29 cellular contexts compared by ENCODE assay signal in the genomic region with DNA sequence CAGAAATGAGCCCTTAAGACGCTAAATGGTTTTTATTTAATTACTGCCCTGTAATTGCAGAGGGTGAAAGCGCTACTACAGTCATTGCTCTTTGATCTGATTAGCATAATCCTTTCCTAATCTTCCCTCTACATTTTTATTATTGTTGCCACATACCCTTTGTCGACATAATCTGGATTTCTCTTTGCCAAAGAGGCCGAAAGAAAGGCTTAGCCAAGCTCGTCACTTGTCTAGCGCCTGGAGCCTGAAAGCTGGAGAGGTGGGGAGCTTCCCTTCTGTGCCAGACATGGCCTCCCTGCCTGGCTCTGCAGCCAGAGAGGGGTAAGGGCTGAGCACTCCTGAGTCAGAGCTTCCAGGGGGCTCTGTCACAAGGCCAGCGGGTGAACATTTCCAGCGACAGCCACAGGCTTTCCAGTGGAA.
DNase-seq lines count a peak whose midpoint lies in the region; ATAC-seq, FAIRE-seq and TF ChIP-seq lines count a peak whose summit lies in the region.
"Had no signal": no experiment of that assay in that cellular context is flagged by ENCODE, and none has a peak within 500 bp of the region (broad histone marks: within the 10 kb centered on the region; RNA-seq: fewer than 3 reads in every experiment).

No MANE protein-coding gene starts in this region.

- POLR2A ChIA-PET in Panc1 (lab: Charles Lee): interaction anchor here (0.6 kb wide), 1 partner anchor 209 kb away, joined by 14 read pairs; no protein-coding TSS in a partner anchor

- H3K4me3 ChIP-seq in Panc1 (ENCODE audit: low read depth in 2 of 2, low read length in 2 of 2) (no peak overlapping the region), small intestine (ENCODE audit: low read depth in 1 of 2, low read length in 2 of 2) (no peak overlapping the region)
- H3K4me3 ChIP-seq: coronary artery, prostate gland, thoracic aorta had no signal

- TF ChIP-seq CTCF in Panc1 (IDR thresholded peaks at IDR 0.05): no peak

- H3K4me1 ChIP-seq in Panc1 (ENCODE audit: control insufficient read depth, insufficient read depth, low read length): peaks cover 50% of the 10 kb centered on the region
- H3K4me1 ChIP-seq in small intestine (ENCODE audit: control insufficient read depth in 2 of 2, insufficient read depth in 1 of 2, low read depth in 1 of 2, low read length in 1 of 2): peaks cover 0 to 2% of the 10 kb centered on the region in 2 donors
- H3K4me1 ChIP-seq: prostate gland had no signal

- ATAC-seq in Panc1 (no peak), left cardiac atrium (peak; percentile 35 to 45), GM21367 (IDR thresholded peaks at IDR 0.05; ENCODE audit: unreplicated experiment) (no peak)
- ATAC-seq: activated CD8-positive, alpha-beta memory T cell treated with anti-CD3 and anti-CD28 coated beads, Interleukin-2, amount 10 ng/mL, durations not matched to agents 7 days and 5 days; effector memory CD8-positive, alpha-beta T cell; stimulated activated naive CD8-positive, alpha-beta T cell treated with anti-CD3 and anti-CD28 coated beads, Interleukin-15, Interleukin-2, amounts not matched to agents 100 U/mL and 50 U/mL, for 24 hours had no signal

- H3K27ac ChIP-seq in Panc1 (ENCODE audit: low read length) (peak overlapping the region; percentile 52; the same call in 1 of the 2 replicates), small intestine (ENCODE audit: low read depth in 1 of 2, low read length in 1 of 2) (peak overlapping the region in 1 of 2 donors; percentile 69)
- H3K27ac ChIP-seq: coronary artery, prostate gland, thoracic aorta had no signal

- no peaks in the 10 kb centered on the region for H3K36me3 ChIP-seq in Panc1 (ENCODE audit: control insufficient read depth, insufficient read depth, low read length)
- H3K36me3 ChIP-seq in small intestine (ENCODE audit: control insufficient read depth in 2 of 2, insufficient read depth in 2 of 2, low read length in 2 of 2): no peaks in the 10 kb centered on the region
- H3K36me3 ChIP-seq: prostate gland, thoracic aorta had no signal

- 36 to 70% (median 45%) methylated on average over 8 of the region's 8 CpGs for WGBS in small intestine, 3 donors

- DNase-seq in NCI-H2227 (lab: John Stamatoyannopoulos, UW; ENCODE audit: unreplicated experiment) (peak; percentile 18), NCI-H2227 treated with DMSO at 0.1 percent for 48 hours (lab: John Stamatoyannopoulos, UW) (no peak), Panc1 (ENCODE audit: low read depth, low spot score) (no peak), left cardiac atrium (no peak), small intestine (peak; percentile 50), NOMO-1 (lab: John Stamatoyannopoulos, UW; ENCODE audit: unreplicated experiment in 2 of 2) (no peak), NCI-H2107 (lab: John Stamatoyannopoulos, UW) (no peak)
- DNase-seq: 8988T; activated B cell treated with CpG ODN at 0.5 μM for 24 hours; activated CD4-positive, alpha-beta T cell treated with anti-CD3 and anti-CD28 coated beads, Interleukin-2, amount 50 U/mL, for 1 hour; activated CD8-positive, alpha-beta memory T cell treated with anti-CD3 and anti-CD28 coated beads, Interleukin-2, amount 10 ng/mL, durations not matched to agents 7 days and 5 days; activated naive CD4-positive, alpha-beta T cell treated with Interleukin-2 at 50 U/mL for 16 hours; activated T-cell treated with anti-CD3 and anti-CD28 coated beads, Interleukin-2, amount 50 U/mL, for 48 hours; amniotic stem cell; DMS53; effector memory CD8-positive, alpha-beta T cell; erythroblast; GDM1; NCI-H1048; NCI-H1694 treated with DMSO at 0.1 percent for 48 hours; NCI-H748 treated with DMSO at 0.1 percent for 48 hours; SHP77; stimulated activated naive CD8-positive, alpha-beta T cell treated with anti-CD3 and anti-CD28 coated beads, Interleukin-15, Interleukin-2, amounts not matched to agents 100 U/mL and 50 U/mL, for 24 hours; SW 1271 had no signal

- FAIRE-seq in small intestine (lab: Jason Lieb, UNC): no peak
- FAIRE-seq: H54 had no signal

- H3K9me3 ChIP-seq in Panc1 (ENCODE audit: control insufficient read depth, insufficient read depth, low read depth, low read length) (no peaks in the 10 kb centered on the region), small intestine (ENCODE audit: control insufficient read depth, low read depth) (no peaks in the 10 kb centered on the region)
- H3K9me3 ChIP-seq: prostate gland, thoracic aorta had no signal

- CTCF ChIA-PET in Panc1 (lab: Charles Lee): interaction anchor here (0.7 kb wide), 1 partner anchor 46 kb away, joined by 3 read pairs; no protein-coding TSS in a partner anchor

- in situ Hi-C loops in Panc1 (cut with HindIII; ENCODE audit: low pct_unique_long_range_greater_than_20kb, low sequenced_read_pairs): no loop called here

- H3K27me3 ChIP-seq in Panc1 (ENCODE audit: control insufficient read depth, insufficient read depth, low read length) (no peaks in the 10 kb centered on the region), small intestine (ENCODE audit: control insufficient read depth in 2 of 2, insufficient read depth in 2 of 2, low read length in 2 of 2) (no peaks in the 10 kb centered on the region)

- BruUV-seq in Panc1 (replicated peaks; lab: Mats Ljungman, UMichigan): no TSS peak

- intact Hi-C loops in Panc1 (cut with micrococcal nuclease; ENCODE audit: unreplicated experiment) (no loop called here), left cardiac atrium (cut with DNase I) (loop anchor here in 1 of 2 donors (10.0 kb wide), 1 partner anchor 106 kb away; no protein-coding TSS in a partner anchor)

Comparison
In these comparisons a context has a peak if more than half of its experiments do, and no peak if none do; other contexts are left out.
1. DNase-seq: peak in NCI-H2227 (single experiment) and small intestine (single experiment); none in NCI-H2227 treated with DMSO at 0.1 percent for 48 hours (single experiment), Panc1 (single experiment), left cardiac atrium (single experiment), NOMO-1 (0 of 2) and NCI-H2107 (single experiment).
2. ATAC-seq: peak in left cardiac atrium (2 of 2); none in Panc1 (single experiment) and GM21367 (single experiment).